ENCODE assay signal across 24 cellular contexts in genomic region chr1:95375201-95375600, GRCh38.
"Had no signal": no experiment of that assay in that cellular context is flagged by ENCODE, and none has a peak within 500 bp of the region (broad histone marks: within the 10 kb centered on the region; RNA-seq: fewer than 3 reads in every experiment).

No MANE protein-coding gene starts in this region.

- H3K4me3 ChIP-seq: colonic mucosa, dorsolateral prefrontal cortex, esophagus muscularis mucosa, gastroesophageal sphincter, heart left ventricle, hepatocyte, left lung, lower lobe of right lung, mucosa of descending colon had no signal

- H3K4me1 ChIP-seq: colonic mucosa, esophagus muscularis mucosa, foreskin keratinocyte, heart left ventricle, left lung, lower lobe of right lung had no signal

- H3K36me3 Mint-ChIP-seq: immature natural killer cell; mesothelial cell of epicardium; naive B cell; naive thymus-derived CD8-positive, alpha-beta T cell had no signal

- H3K4me3 Mint-ChIP-seq: immature natural killer cell; mesothelial cell of epicardium; naive B cell; naive thymus-derived CD8-positive, alpha-beta T cell had no signal

- H3K9me3 ChIP-seq: colonic mucosa, esophagus muscularis mucosa, gastroesophageal sphincter, heart left ventricle, left lung, lower lobe of right lung, mucosa of descending colon had no signal

- H3K27me3 ChIP-seq: colonic mucosa, dorsolateral prefrontal cortex, esophagus muscularis mucosa, foreskin keratinocyte, gastroesophageal sphincter, hepatocyte, left lung had no signal

- H3K27ac Mint-ChIP-seq: immature natural killer cell; mesothelial cell of epicardium; naive B cell; naive thymus-derived CD8-positive, alpha-beta T cell had no signal

- H3K27ac ChIP-seq: colonic mucosa, dorsolateral prefrontal cortex, esophagus muscularis mucosa, foreskin keratinocyte, gastroesophageal sphincter, heart left ventricle, hepatocyte, left lung, lower lobe of right lung had no signal

- DNase-seq: colonic mucosa; dermis blood vessel endothelial cell; dorsolateral prefrontal cortex; effector CD4-positive, alpha-beta T cell; effector memory CD4-positive, alpha-beta T cell; foreskin keratinocyte; heart left ventricle; hypothalamus; immature natural killer cell; islet precursor cell; kidney; kidney glomerular epithelial cell; left colon; left lung; left ventricle myocardium superior; lower lobe of right lung; mesenchymal stem cell; mucosa of descending colon; naive B cell; naive thymus-derived CD8-positive, alpha-beta T cell had no signal

- H3K4me1 Mint-ChIP-seq: immature natural killer cell; mesothelial cell of epicardium; naive B cell; naive thymus-derived CD8-positive, alpha-beta T cell had no signal

- H3K9me3 Mint-ChIP-seq: mesothelial cell of epicardium had no signal

- H3K36me3 ChIP-seq: colonic mucosa, esophagus muscularis mucosa, gastroesophageal sphincter, heart left ventricle, left lung, lower lobe of right lung had no signal
